Comparison of ENCODE assay signal across 12 cellular contexts in genomic region chr2:230779141-230779523, GRCh38.
DNase-seq lines count a peak whose midpoint lies in the region; ATAC-seq, FAIRE-seq and TF ChIP-seq lines count a peak whose summit lies in the region.
"Had no signal": no experiment of that assay in that cellular context is flagged by ENCODE, and none has a peak within 500 bp of the region (broad histone marks: within the 10 kb centered on the region; RNA-seq: fewer than 3 reads in every experiment).

No MANE protein-coding gene starts in this region.

- POLR2A ChIA-PET in MCF 10A (lab: Yijun Ruan, JAX) = interaction anchor here (1.3 to 11.2 kb wide), 3 partner anchors 9 to 64 kb away, joined by 5 to 193 read pairs (median 138); partner anchors contain the start of gene CAB39
- POLR2A ChIA-PET in GM12878 (lab: Charles Lee) = interaction anchor here (0.8 to 1.4 kb wide), 4 partner anchors 19 to 116 kb away, joined by 3 to 4 read pairs (median 3); no protein-coding TSS in a partner anchor

- BruUV-seq in MCF 10A (replicated peaks; lab: Mats Ljungman, UMichigan) (no TSS peak), GM12878 (replicated peaks; lab: Mats Ljungman, UMichigan) (no TSS peak)

- intact Hi-C loops in MCF 10A (cut with micrococcal nuclease) = no loop called here
- intact Hi-C loops in breast epithelium (cut with DNase I; ENCODE audit: low total_unique reads) = no loop called here
- intact Hi-C loops in GM12878 (cut with micrococcal nuclease; ENCODE audit: unreplicated experiment) = loop anchor here (2.0 to 5.0 kb wide), 2 partner anchors 18 to 117 kb away; no protein-coding TSS in a partner anchor
- intact Hi-C loops in dorsolateral prefrontal cortex (cut with DNase I) = no loop called here

- SMC1A ChIA-PET in GM12878 (lab: Charles Lee; ENCODE audit: uncharacterized antibody, unreplicated experiment) = interaction anchor here (1.0 to 3.3 kb wide), 5 partner anchors 15 to 65 kb away, joined by 3 to 15 read pairs (median 5); no protein-coding TSS in a partner anchor

- peaks cover 6% of the 10 kb centered on the region for H3K9me3 Mint-ChIP-seq in MCF 10A (ENCODE audit: unreplicated experiment)

- no peaks in the 10 kb centered on the region for H3K36me3 ChIP-seq in breast epithelium
- peaks cover 8 to 28% of the 10 kb centered on the region in 2 experiments; a peak in 3 of 4 replicates for H3K36me3 ChIP-seq in GM12878 (ENCODE audit: control insufficient read depth in 2 of 2, insufficient read depth in 2 of 2, low read length in 1 of 2)
- no peaks in the 10 kb centered on the region for H3K36me3 ChIP-seq in smooth muscle cell (ENCODE audit: low read depth)

- peaks cover 57% of the 10 kb centered on the region for H3K4me1 Mint-ChIP-seq in MCF 10A (ENCODE audit: insufficient read depth, unreplicated experiment)

- TF ChIP-seq CTCF in MCF 10A (IDR thresholded peaks at IDR 0.05; ENCODE audit: unreplicated experiment) = no peak
- no peak for TF ChIP-seq CTCF in breast epithelium (IDR thresholded peaks at IDR 0.05)
- no peak for TF ChIP-seq CTCF in GM12878 (IDR thresholded peaks at IDR 0.05 in 2 of 3, conservative IDR thresholded peaks at IDR 0.05 in 1 of 3; ENCODE audit: control insufficient read depth in 2 of 3, extremely low read depth in 1 of 3, insufficient read depth in 1 of 3, low read depth in 3 of 3, low read length in 3 of 3)
- no peak for TF ChIP-seq CTCF in smooth muscle cell (IDR thresholded peaks at IDR 0.05; ENCODE audit: borderline replicate concordance, insufficient read depth, poor library complexity, severe bottlenecking)
- no peak for TF ChIP-seq CTCF in dorsolateral prefrontal cortex (IDR thresholded peaks at IDR 0.05 in 54 of 56, conservative IDR thresholded peaks at IDR 0.05 in 2 of 56; ENCODE audit: low read depth in 1 of 56, partially characterized antibody in 56 of 56)

- H3K9me3 ChIP-seq in breast epithelium = no peaks in the 10 kb centered on the region
- peaks cover 6% of the 10 kb centered on the region; the same call in 2 of the 3 replicates for H3K9me3 ChIP-seq in GM12878 (replicated peaks; ENCODE audit: control insufficient read depth, insufficient read depth, low read length)
- no peaks in the 10 kb centered on the region for H3K9me3 ChIP-seq in smooth muscle cell (replicated peaks; ENCODE audit: low read depth)

- H4K20me1 ChIP-seq in GM12878 (ENCODE audit: control insufficient read depth, insufficient read depth) (no peaks in the 10 kb centered on the region), smooth muscle cell (ENCODE audit: low read depth) (no peaks in the 10 kb centered on the region)

- DNase-seq in MCF 10A (ENCODE audit: unreplicated experiment) = no peak
- no peak for DNase-seq in breast epithelium (ENCODE audit: low spot score in 2 of 2)
- no peak for DNase-seq in GM12878 (ENCODE audit: low read depth, low spot score)
- DNase-seq in smooth muscle cell (lab: John Stamatoyannopoulos, UW; ENCODE audit: unreplicated experiment) = no peak
- no peak for DNase-seq in SIG-M5 treated with dmso at 0.1 percent for 504 hours (lab: John Stamatoyannopoulos, UW; ENCODE audit: unreplicated experiment)
- no peak for DNase-seq in dorsolateral prefrontal cortex
- DNase-seq in DMS153 treated with DMSO at 0.1 percent for 48 hours (lab: John Stamatoyannopoulos, UW; ENCODE audit: unreplicated experiment) = no peak
- DNase-seq: HCEC 1CT; NCI-H1105 treated with DMSO at 0.1 percent for 48 hours; NK-92 treated with Interleukin-12 subunit alpha and Interleukin-12 subunit beta, amount 100 ng/mL, for 24 hours had no signal

- H3K27ac ChIP-seq in breast epithelium = no peak overlapping the region
- peak overlapping the region; percentile 36; the same call in 1 of the 2 replicates for H3K27ac ChIP-seq in GM12878 (ENCODE audit: control insufficient read depth, insufficient read depth)
- H3K27ac ChIP-seq in smooth muscle cell (ENCODE audit: low read depth) = peak overlapping the region; percentile 92
- no peak overlapping the region for H3K27ac ChIP-seq in dorsolateral prefrontal cortex

- ATAC-seq in HG03432 (IDR thresholded peaks at IDR 0.05; ENCODE audit: unreplicated experiment) (peak; percentile 21), GM12878 (peak; percentile 64)

- peaks cover 31% of the 10 kb centered on the region for H3K79me2 ChIP-seq in GM12878 (ENCODE audit: control insufficient read depth, insufficient read depth, low read length)
- H3K79me2 ChIP-seq in smooth muscle cell (ENCODE audit: low read depth) = peaks cover 66% of the 10 kb centered on the region

- H3F3A ChIP-seq in smooth muscle cell (ENCODE audit: low read depth) = peaks cover 4% of the 10 kb centered on the region

- peak overlapping the region; percentile 87 for H3K27ac Mint-ChIP-seq in MCF 10A (ENCODE audit: low read depth, unreplicated experiment)

- no peaks in the 10 kb centered on the region for H3K4me1 ChIP-seq in breast epithelium
- peaks cover 18% of the 10 kb centered on the region for H3K4me1 ChIP-seq in GM12878 (ENCODE audit: control insufficient read depth, insufficient read depth, low read length)
- no peaks in the 10 kb centered on the region for H3K4me1 ChIP-seq in smooth muscle cell (ENCODE audit: low read depth)

- no peak for TF ChIP-seq EP300 in GM12878 (IDR thresholded peaks at IDR 0.05; ENCODE audit: borderline replicate concordance in 1 of 2, control insufficient read depth in 1 of 2, low read depth in 2 of 2, low read length in 2 of 2)

- TF ChIP-seq POLR2A in breast epithelium (IDR thresholded peaks at IDR 0.05) = no peak
- no peak for TF ChIP-seq POLR2A in GM12878 (IDR thresholded peaks at IDR 0.05; ENCODE audit: low read depth, low read length)

- H3K36me3 Mint-ChIP-seq in MCF 10A (ENCODE audit: insufficient read depth, unreplicated experiment) = peaks cover 23% of the 10 kb centered on the region

- no peaks in the 10 kb centered on the region for H3K27me3 Mint-ChIP-seq in MCF 10A (ENCODE audit: insufficient read depth, unreplicated experiment)

- in situ Hi-C loops in GM12878 (cut with MboI) = no loop called here

- H3K4me2 ChIP-seq in GM12878 (ENCODE audit: control insufficient read depth, insufficient read depth) (no peak overlapping the region), smooth muscle cell (no peak overlapping the region)

- 62% methylated on average over 3 of the region's 3 CpGs for WGBS in GM12878 (ENCODE audit: insufficient coverage, insufficient replicate concordance, low lambda C conversion rate, missing lambda C conversion rate)
- WGBS in smooth muscle cell (ENCODE audit: low lambda C conversion rate) = 58% methylated on average over 3 of the region's 3 CpGs

- no peak overlapping the region for H2AFZ ChIP-seq in GM12878 (ENCODE audit: control insufficient read depth, low read depth, low read length)
- H2AFZ ChIP-seq in smooth muscle cell (ENCODE audit: low read depth) = no peak overlapping the region

- TF ChIP-seq RAD21 in GM12878 (IDR thresholded peaks at IDR 0.05; ENCODE audit: insufficient read depth, low read depth, low read length) = no peak

- RAD21 ChIA-PET in GM12878 (lab: Charles Lee; ENCODE audit: unreplicated experiment) = interaction anchor here (0.8 to 1.7 kb wide), 4 partner anchors 9 to 110 kb away, joined by 3 to 6 read pairs (median 4); no protein-coding TSS in a partner anchor

- H3K27me3 ChIP-seq in breast epithelium = no peaks in the 10 kb centered on the region
- H3K27me3 ChIP-seq in GM12878 (replicated peaks in 1 of 2; ENCODE audit: control insufficient read depth in 2 of 2, insufficient read depth in 2 of 2, low read length in 1 of 2) = no peaks in the 10 kb centered on the region
- no peaks in the 10 kb centered on the region for H3K27me3 ChIP-seq in smooth muscle cell (ENCODE audit: low read depth)
- H3K27me3 ChIP-seq in dorsolateral prefrontal cortex = no peaks in the 10 kb centered on the region

- H3K4me3 Mint-ChIP-seq in MCF 10A (ENCODE audit: unreplicated experiment) = no peak overlapping the region

- CTCF ChIA-PET in MCF 10A (lab: Yijun Ruan, JAX) (interaction anchor here (0.7 kb wide), 1 partner anchor 16 kb away, joined by 3 read pairs; no protein-coding TSS in a partner anchor), GM12878 (lab: Yijun Ruan, JAX) (interaction anchor here (0.8 to 2.5 kb wide), 5 partner anchors 12 to 142 kb away, joined by 3 to 8 read pairs (median 5); no protein-coding TSS in a partner anchor)

- H3K4me3 ChIP-seq in breast epithelium (no peak overlapping the region), GM12878 (no peak overlapping the region), smooth muscle cell (no peak overlapping the region), dorsolateral prefrontal cortex (no peak overlapping the region)

- no peak for FAIRE-seq in GM12878 (lab: Jason Lieb, UNC)
- FAIRE-seq: G401.6 had no signal

- H3K9ac ChIP-seq in GM12878 (ENCODE audit: control insufficient read depth, insufficient read depth, low read length) (no peak overlapping the region), smooth muscle cell (ENCODE audit: low read depth) (peak overlapping the region; percentile 14)

TF ChIP-seq in GM12878, 131 proteins besides CTCF, POLR2A, EP300 and RAD21 (continues in another document):
- no peak for TF ChIP-seq BACH1 (IDR thresholded peaks at IDR 0.05; ENCODE audit: borderline replicate concordance)
- 0 out of 2 replicates have a peak, but pooled peaks have one; percentile 14 for TF ChIP-seq IKZF1 (conservative IDR thresholded peaks at IDR 0.05)
- TF ChIP-seq CBX5 (IDR thresholded peaks at IDR 0.05; ENCODE audit: low read depth) = 0 out of 2 replicates have a peak, but pooled peaks have one; percentile 2
- no peak for TF ChIP-seq MLLT1 (IDR thresholded peaks at IDR 0.05)
- TF ChIP-seq CREB1 (IDR thresholded peaks at IDR 0.05; ENCODE audit: low read depth) = 0 out of 2 replicates have a peak, but pooled peaks have one; percentile 5

Comparison
In these comparisons a context has a peak if more than half of its experiments do, and no peak if none do; other contexts are left out.
1. H3K27ac ChIP-seq: peak in GM12878 (single experiment) and smooth muscle cell (single experiment); none in breast epithelium (0 of 2) and dorsolateral prefrontal cortex (0 of 59).